8 cellular contexts compared by ENCODE assay signal in genomic region chr13:49110122-49110831, GRCh38.
A peak's percentile ranks its signal among the peaks of the same experiment; 100 is the strongest.
DNase-seq lines count a peak whose midpoint lies in the region; ATAC-seq and TF ChIP-seq lines count a peak whose summit lies in the region.

No MANE protein-coding gene starts in this region.

- H2AFZ ChIP-seq in ACC112 (ENCODE audit: low read length, unreplicated experiment) (peak overlapping the region; percentile 86), neural progenitor cell (replicated peaks) (peak overlapping the region; percentile 98)

- H3K27me3 Mint-ChIP-seq in neural progenitor cell (ENCODE audit: insufficient read depth, low read depth), result no peaks in the 10 kb centered on the region
- H3K27me3 Mint-ChIP-seq in stimulated activated naive CD8-positive, alpha-beta T cell treated with anti-CD3 and anti-CD28 coated beads, Interleukin-15, amount 100 ng/mL, for 72 hours, result no peaks in the 10 kb centered on the region

- ATAC-seq in GM19025 (IDR thresholded peaks at IDR 0.05; ENCODE audit: low read depth, unreplicated experiment) (peak; percentile 72), foreskin keratinocyte (peak; percentile 59)
- ATAC-seq in stimulated activated naive CD8-positive, alpha-beta T cell treated with anti-CD3 and anti-CD28 coated beads, Interleukin-15, amount 100 ng/mL, for 72 hours, result peak; percentile 79

- peak overlapping the region; percentile 92 for H3K4me3 Mint-ChIP-seq in neural progenitor cell
- H3K4me3 Mint-ChIP-seq in stimulated activated naive CD8-positive, alpha-beta T cell treated with anti-CD3 and anti-CD28 coated beads, Interleukin-15, amount 100 ng/mL, for 72 hours, result peak overlapping the region; percentile 72 to 88

- H3K36me3 ChIP-seq in ACC112 (ENCODE audit: insufficient read depth, low read length) (peaks cover 4% of the 10 kb centered on the region; the same call in 1 of the 2 replicates), KOPT-K1 (ENCODE audit: insufficient read depth, low read length) (peaks cover 4% of the 10 kb centered on the region), neural progenitor cell (peaks cover 6% of the 10 kb centered on the region)

- H3K9me3 Mint-ChIP-seq in neural progenitor cell, result no peaks in the 10 kb centered on the region
- H3K9me3 Mint-ChIP-seq in stimulated activated naive CD8-positive, alpha-beta T cell treated with anti-CD3 and anti-CD28 coated beads, Interleukin-15, amount 100 ng/mL, for 72 hours, result no peaks in the 10 kb centered on the region

- H3K79me2 ChIP-seq in ACC112 (ENCODE audit: control insufficient read depth, insufficient read depth, low read length, unreplicated experiment) (peaks cover 53% of the 10 kb centered on the region), neural progenitor cell (ENCODE audit: low read depth) (peaks cover 57% of the 10 kb centered on the region)

- peaks cover 3% of the 10 kb centered on the region for H3K36me3 Mint-ChIP-seq in neural progenitor cell

- H4K20me1 ChIP-seq in neural progenitor cell (ENCODE audit: low read depth), result no peaks in the 10 kb centered on the region

- H3K4me3 ChIP-seq in ACC112 (ENCODE audit: low read depth, low read length), result peak overlapping the region; percentile 84
- peak overlapping the region; percentile 98 for H3K4me3 ChIP-seq in neural progenitor cell

- H3K4me1 ChIP-seq in ACC112 (ENCODE audit: control insufficient read depth, insufficient read depth, low read length, unreplicated experiment) (peaks cover 20% of the 10 kb centered on the region), foreskin keratinocyte (peaks cover 6% of the 10 kb centered on the region), neural progenitor cell (peaks cover 36% of the 10 kb centered on the region)

- TF ChIP-seq CTCF in foreskin keratinocyte (conservative IDR thresholded peaks at IDR 0.05) (no peak), neural progenitor cell (IDR thresholded peaks at IDR 0.05) (no peak)

- H3K4me2 ChIP-seq in neural progenitor cell, result peak overlapping the region; percentile 91

- H3K9ac ChIP-seq in neural progenitor cell, result peak overlapping the region; percentile 82

- DNase-seq in SHP77 (lab: John Stamatoyannopoulos, UW), result peak; percentile 75 to 80
- peak; percentile 87 for DNase-seq in activated effector memory CD4-positive, alpha-beta T cell treated with anti-CD3 and anti-CD28 coated beads, Interleukin-2, amount 50 U/mL, for 16 hours
- DNase-seq in foreskin keratinocyte, result peak; percentile 53 to 74
- DNase-seq in neural progenitor cell (ENCODE audit: low spot score), result peak; percentile 95
- peak; percentile 50 to 72 for DNase-seq in stimulated activated naive CD8-positive, alpha-beta T cell treated with anti-CD3 and anti-CD28 coated beads, Interleukin-15, amount 100 ng/mL, for 72 hours

- H3K27ac ChIP-seq in ACC112 (ENCODE audit: low read depth, low read length) (peak overlapping the region; percentile 72), KOPT-K1 (ENCODE audit: low read depth, low read length, poor library complexity, severe bottlenecking) (peak overlapping the region; percentile 49), foreskin keratinocyte (peak overlapping the region; percentile 78), neural progenitor cell (peak overlapping the region; percentile 54)

- H3K9me3 ChIP-seq in KOPT-K1 (ENCODE audit: insufficient read depth, low read length, poor library complexity, severe bottlenecking) (no peaks in the 10 kb centered on the region), neural progenitor cell (ENCODE audit: low read depth) (no peaks in the 10 kb centered on the region)

- H3K4me1 Mint-ChIP-seq in neural progenitor cell, result peaks cover 17% of the 10 kb centered on the region
- peaks cover 20% of the 10 kb centered on the region for H3K4me1 Mint-ChIP-seq in stimulated activated naive CD8-positive, alpha-beta T cell treated with anti-CD3 and anti-CD28 coated beads, Interleukin-15, amount 100 ng/mL, for 72 hours

- H3K27me3 ChIP-seq in ACC112 (ENCODE audit: insufficient read depth, low read length) (no peaks in the 10 kb centered on the region), foreskin keratinocyte (no peaks in the 10 kb centered on the region), neural progenitor cell (no peaks in the 10 kb centered on the region)

- peaks cover 28% of the 10 kb centered on the region for H3F3A ChIP-seq in neural progenitor cell (ENCODE audit: low read depth)

- peak overlapping the region; percentile 51 for H3K27ac Mint-ChIP-seq in neural progenitor cell
- H3K27ac Mint-ChIP-seq in stimulated activated naive CD8-positive, alpha-beta T cell treated with anti-CD3 and anti-CD28 coated beads, Interleukin-15, amount 100 ng/mL, for 72 hours, result peak overlapping the region; percentile 66 to 92

Comparison
In these comparisons a context has a peak if more than half of its experiments do, and no peak if none do; other contexts are left out.
1. Peak in every context shown above with its lines: DNase-seq, ATAC-seq, H3K4me3 ChIP-seq and H3K27ac ChIP-seq.